ENCODE assay signal across 10 cellular contexts in the genomic region with DNA sequence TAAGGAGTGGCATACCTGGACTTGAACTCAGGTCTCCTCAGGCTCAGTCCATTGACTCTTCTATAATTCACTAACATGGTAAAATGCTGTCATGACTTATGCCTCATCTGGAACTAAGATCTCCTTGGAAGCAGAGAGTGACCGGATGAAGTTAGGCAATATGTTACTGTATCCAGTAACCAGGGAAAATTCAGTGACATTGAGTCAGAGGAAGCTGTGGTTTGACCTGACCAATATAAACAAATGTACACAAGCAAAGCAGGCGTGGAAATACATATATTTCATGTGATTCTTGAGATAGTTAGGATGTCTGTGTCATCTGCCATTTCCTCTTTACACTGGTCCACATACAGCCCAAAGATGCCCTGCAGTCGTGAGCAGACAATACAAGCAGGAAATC. TPM values are rescaled to one million over a fixed set of nuclear protein-coding genes. Genes with fewer than 3 reads are reported as not detected.
DNase-seq lines count a peak whose midpoint lies in the region; TF ChIP-seq lines count a peak whose summit lies in the region.
"Had no signal": no experiment of that assay in that cellular context is flagged by ENCODE, and none has a peak within 500 bp of the region (broad histone marks: within the 10 kb centered on the region; RNA-seq: fewer than 3 reads in every experiment).

No MANE protein-coding gene starts in this region.

- peaks cover 6% of the 10 kb centered on the region for H3K27me3 Mint-ChIP-seq in T-helper 2 cell treated with Interferon-gamma antibody and Interleukin-4, amounts not matched to agents 5 μg/mL and 100 μg/mL, for 36 hours (ENCODE audit: low read depth)
- peaks cover 15% of the 10 kb centered on the region for H3K27me3 Mint-ChIP-seq in activated T-helper 1 cell treated with anti-CD3 and anti-CD28 coated beads, Interleukin-12 subunit alpha, Interleukin-12 subunit beta, Interleukin-2, Interleukin-4 antibody, amounts not matched to agents 30 ng/mL and 10 ng/mL and 1 ng/mL, durations not matched to agents 14 hours and 24 hours and 36 hours (ENCODE audit: insufficient read depth)

- H3K36me3 ChIP-seq in left ventricle myocardium inferior (no peaks in the 10 kb centered on the region), right atrium auricular region (no peaks in the 10 kb centered on the region)

- no peak overlapping the region for H3K4me3 Mint-ChIP-seq in T-helper 2 cell treated with Interferon-gamma antibody and Interleukin-4, amounts not matched to agents 5 μg/mL and 100 μg/mL, for 36 hours
- no peak overlapping the region for H3K4me3 Mint-ChIP-seq in activated T-helper 1 cell treated with anti-CD3 and anti-CD28 coated beads, Interleukin-12 subunit alpha, Interleukin-12 subunit beta, Interleukin-2, Interleukin-4 antibody, amounts not matched to agents 30 ng/mL and 10 ng/mL and 1 ng/mL, durations not matched to agents 14 hours and 24 hours and 36 hours

- intact Hi-C loops in left ventricle myocardium inferior (cut with micrococcal nuclease), result no loop called here
- intact Hi-C loops in activated T-helper 1 cell treated with anti-CD3 and anti-CD28 coated beads, Interleukin-12 subunit alpha, Interleukin-12 subunit beta, Interleukin-2, Interleukin-4 antibody, amounts not matched to agents 30 ng/mL and 10 ng/mL and 1 ng/mL, durations not matched to agents 14 hours and 24 hours and 36 hours (cut with micrococcal nuclease), result no loop called here

- H3K4me1 ChIP-seq in left ventricle myocardium inferior (peaks cover 21% of the 10 kb centered on the region), right atrium auricular region (peaks cover 0 to 20% of the 10 kb centered on the region in 2 donors)

- H3K36me3 Mint-ChIP-seq in T-helper 2 cell treated with Interferon-gamma antibody and Interleukin-4, amounts not matched to agents 5 μg/mL and 100 μg/mL, for 36 hours (ENCODE audit: low read depth), result no peaks in the 10 kb centered on the region
- H3K36me3 Mint-ChIP-seq in activated T-helper 1 cell treated with anti-CD3 and anti-CD28 coated beads, Interleukin-12 subunit alpha, Interleukin-12 subunit beta, Interleukin-2, Interleukin-4 antibody, amounts not matched to agents 30 ng/mL and 10 ng/mL and 1 ng/mL, durations not matched to agents 14 hours and 24 hours and 36 hours (ENCODE audit: low read depth), result no peaks in the 10 kb centered on the region

- H3K27ac Mint-ChIP-seq in T-helper 2 cell treated with Interferon-gamma antibody and Interleukin-4, amounts not matched to agents 5 μg/mL and 100 μg/mL, for 36 hours, result no peak overlapping the region
- no peak overlapping the region for H3K27ac Mint-ChIP-seq in activated T-helper 1 cell treated with anti-CD3 and anti-CD28 coated beads, Interleukin-12 subunit alpha, Interleukin-12 subunit beta, Interleukin-2, Interleukin-4 antibody, amounts not matched to agents 30 ng/mL and 10 ng/mL and 1 ng/mL, durations not matched to agents 14 hours and 24 hours and 36 hours

- no peaks in the 10 kb centered on the region for H3K9me3 Mint-ChIP-seq in T-helper 2 cell treated with Interferon-gamma antibody and Interleukin-4, amounts not matched to agents 5 μg/mL and 100 μg/mL, for 36 hours
- no peaks in the 10 kb centered on the region for H3K9me3 Mint-ChIP-seq in activated T-helper 1 cell treated with anti-CD3 and anti-CD28 coated beads, Interleukin-12 subunit alpha, Interleukin-12 subunit beta, Interleukin-2, Interleukin-4 antibody, amounts not matched to agents 30 ng/mL and 10 ng/mL and 1 ng/mL, durations not matched to agents 14 hours and 24 hours and 36 hours

- no peak for TF ChIP-seq CTCF in left ventricle myocardium inferior (IDR thresholded peaks at IDR 0.05; ENCODE audit: borderline replicate concordance)
- no peak for TF ChIP-seq CTCF in right atrium auricular region (IDR thresholded peaks at IDR 0.05)
- TF ChIP-seq CTCF in GM10248 (IDR thresholded peaks at IDR 0.05; ENCODE audit: control extremely low read depth, extremely low read depth, low read depth, missing control alignments), result no peak

- no peaks in the 10 kb centered on the region for H3K4me1 Mint-ChIP-seq in T-helper 2 cell treated with Interferon-gamma antibody and Interleukin-4, amounts not matched to agents 5 μg/mL and 100 μg/mL, for 36 hours (ENCODE audit: low read depth)
- no peaks in the 10 kb centered on the region for H3K4me1 Mint-ChIP-seq in activated T-helper 1 cell treated with anti-CD3 and anti-CD28 coated beads, Interleukin-12 subunit alpha, Interleukin-12 subunit beta, Interleukin-2, Interleukin-4 antibody, amounts not matched to agents 30 ng/mL and 10 ng/mL and 1 ng/mL, durations not matched to agents 14 hours and 24 hours and 36 hours (ENCODE audit: low read depth)

- H3K4me3 ChIP-seq in left ventricle myocardium inferior (no peak overlapping the region), right atrium auricular region (no peak overlapping the region)

- POLR2A ChIA-PET in GM10248 (lab: Yijun Ruan, JAX), result no interaction called here

- no peaks in the 10 kb centered on the region for H3K27me3 ChIP-seq in left ventricle myocardium inferior (ENCODE audit: low read depth)
- no peaks in the 10 kb centered on the region for H3K27me3 ChIP-seq in right atrium auricular region

- H3K27ac ChIP-seq in left ventricle myocardium inferior (replicated peaks) (peak overlapping the region; percentile 68), right atrium auricular region (peak overlapping the region in 1 of 2 donors; percentile 54)
- H3K27ac ChIP-seq: C4-2B had no signal

- H3K9me3 ChIP-seq in left ventricle myocardium inferior (replicated peaks), result peaks cover 10% of the 10 kb centered on the region
- H3K9me3 ChIP-seq in right atrium auricular region, result no peaks in the 10 kb centered on the region

- CTCF ChIA-PET in GM10248 (lab: Yijun Ruan, JAX), result interaction anchor here (1.4 kb wide), 1 partner anchor 12 kb away, joined by 3 read pairs; no protein-coding TSS in a partner anchor

- DNase-seq in left ventricle myocardium inferior (no peak), right atrium auricular region (ENCODE audit: low spot score) (no peak), amniotic stem cell (lab: John Stamatoyannopoulos, UW) (peak; percentile 93), kidney tubule cell (ENCODE audit: low spot score) (peak; percentile 99), ureter (ENCODE audit: low spot score) (no peak), GM10248 (ENCODE audit: extremely low spot score) (no peak)
- no peak for DNase-seq in T-helper 2 cell treated with Interferon-gamma antibody and Interleukin-4, amounts not matched to agents 5 μg/mL and 100 μg/mL, for 36 hours (ENCODE audit: low spot score)
- DNase-seq in activated T-helper 1 cell treated with anti-CD3 and anti-CD28 coated beads, Interleukin-12 subunit alpha, Interleukin-12 subunit beta, Interleukin-2, Interleukin-4 antibody, amounts not matched to agents 30 ng/mL and 10 ng/mL and 1 ng/mL, durations not matched to agents 14 hours and 24 hours and 36 hours (ENCODE audit: low spot score), result no peak
- DNase-seq: activated T-cell treated with anti-CD3 and anti-CD28 coated beads, Interleukin-2, amount 50 U/mL, for 48 hours had no signal

RNA-seq across cellular contexts. Expression of a gene that starts 30.3 kb away (rescaled TPM):
- total RNA-seq in left ventricle myocardium inferior, result 9.0 TPM
- total RNA-seq in right atrium auricular region, result 1 to 10 TPM; 1.3 to 6.2 TPM
- 15.8 TPM for total RNA-seq in ureter
- not detected in 2 replicates for total RNA-seq in activated T-helper 1 cell treated with anti-CD3 and anti-CD28 coated beads, Interleukin-12 subunit alpha, Interleukin-12 subunit beta, Interleukin-2, Interleukin-4 antibody, amounts not matched to agents 30 ng/mL and 10 ng/mL and 1 ng/mL, durations not matched to agents 14 hours and 24 hours and 36 hours

Comparison
In these comparisons a context has a peak if more than half of its experiments do, and no peak if none do; other contexts are left out.
1. DNase-seq: peak in amniotic stem cell (single experiment) and kidney tubule cell (single experiment); none in left ventricle myocardium inferior (single experiment), right atrium auricular region (single experiment), T-helper 2 cell treated with Interferon-gamma antibody and Interleukin-4, amounts not matched to agents 5 μg/mL and 100 μg/mL, for 36 hours (single experiment), ureter (single experiment), GM10248 (single experiment) and activated T-helper 1 cell treated with anti-CD3 and anti-CD28 coated beads, Interleukin-12 subunit alpha, Interleukin-12 subunit beta, Interleukin-2, Interleukin-4 antibody, amounts not matched to agents 30 ng/mL and 10 ng/mL and 1 ng/mL, durations not matched to agents 14 hours and 24 hours and 36 hours (single experiment).